8 cellular contexts compared by ENCODE assay signal in the genomic region with DNA sequence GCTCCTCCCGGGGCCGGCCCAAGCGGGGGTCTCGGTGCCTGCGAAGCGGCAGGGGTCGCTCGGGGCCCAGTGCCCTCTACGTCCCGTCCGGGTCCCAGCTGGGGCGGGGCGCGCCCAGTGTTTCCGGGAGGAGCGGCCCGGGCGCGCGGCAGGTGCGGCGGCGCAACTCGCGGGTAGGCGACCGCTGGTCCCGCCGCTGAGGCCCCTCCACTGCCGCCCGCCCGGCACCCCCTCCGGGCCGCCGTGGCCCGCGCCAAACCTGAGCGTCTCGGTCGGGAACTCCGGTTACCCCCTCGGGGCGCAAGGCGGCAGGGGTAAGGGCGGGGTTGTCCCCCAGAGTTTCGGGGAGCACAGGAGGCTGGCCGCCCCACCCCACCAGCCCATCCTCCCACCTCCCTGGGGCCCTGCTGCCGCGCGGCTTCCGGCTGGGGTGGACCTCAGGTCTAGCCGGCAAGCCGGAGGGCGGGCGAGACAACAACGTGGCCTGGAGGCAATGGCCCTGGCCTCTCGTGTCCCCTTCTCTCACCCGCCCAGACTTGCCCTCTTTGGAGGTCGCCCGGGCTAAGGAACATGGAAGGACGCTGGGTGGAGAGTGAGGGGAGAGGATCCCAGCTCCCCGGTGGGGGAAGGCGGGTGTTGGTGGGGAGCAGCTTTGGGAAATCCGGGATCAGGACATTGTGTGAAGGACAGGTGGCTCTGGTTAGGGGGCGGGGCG. TPM values are rescaled to one million over a fixed set of nuclear protein-coding genes. Genes with fewer than 3 reads are reported as not detected.
DNase-seq lines count a peak whose midpoint lies in the region; ATAC-seq and TF ChIP-seq lines count a peak whose summit lies in the region.

No MANE protein-coding gene starts in this region.

- no peaks in the 10 kb centered on the region for H3K9me3 ChIP-seq in SK-N-SH

- no peaks in the 10 kb centered on the region for H3K27me3 ChIP-seq in SK-N-SH (ENCODE audit: insufficient read depth)

- H3K27ac Mint-ChIP-seq in central memory CD8-positive, alpha-beta T cell (ENCODE audit: low read depth): no peak overlapping the region
- peak overlapping the region in 1 of 2 donors; percentile 62 for H3K27ac Mint-ChIP-seq in natural killer cell treated with Interleukin-12 subunit alpha and Interleukin-12 subunit beta and Interleukin-15 and Interleukin-18, amount 100 ng/mL, for 72 hours

- H3K4me3 ChIP-seq in SK-N-SH (ENCODE audit: low read depth in 2 of 2, low read length in 1 of 2): peak overlapping the region in 1 of 2 experiments; percentile 25; a peak in 1 of 4 replicates

- POLR2A ChIA-PET in SK-N-SH (lab: Yijun Ruan, JAX): interaction anchor here (2.4 kb wide), 1 partner anchor 8 kb away, joined by 16 read pairs; the partner anchor contains the start of gene PNPLA2

- no peak overlapping the region for H3K27ac ChIP-seq in SK-N-SH (ENCODE audit: low read depth in 2 of 2, low read length in 1 of 2)

- peaks cover 0 to 20% of the 10 kb centered on the region in 2 experiments for H3K36me3 ChIP-seq in SK-N-SH (replicated peaks in 1 of 2; ENCODE audit: control insufficient read depth in 1 of 2, insufficient read depth in 2 of 2, low read length in 1 of 2)

- H3K4me2 ChIP-seq in SK-N-SH: 0 out of 2 replicates have a peak overlapping the region, but pooled peaks have one; percentile 37

- 66% methylated on average over 16 of the region's 66 CpGs for WGBS in SK-N-SH (ENCODE audit: low lambda C conversion rate)

- peaks cover 18% of the 10 kb centered on the region for H3K4me1 Mint-ChIP-seq in central memory CD8-positive, alpha-beta T cell
- peaks cover 10 to 17% of the 10 kb centered on the region in 2 donors for H3K4me1 Mint-ChIP-seq in natural killer cell treated with Interleukin-12 subunit alpha and Interleukin-12 subunit beta and Interleukin-15 and Interleukin-18, amount 100 ng/mL, for 72 hours (ENCODE audit: low read depth in 2 of 2)

- no peaks in the 10 kb centered on the region for H3K9me2 ChIP-seq in SK-N-SH

- peak overlapping the region; percentile 73 for H3K4me3 Mint-ChIP-seq in central memory CD8-positive, alpha-beta T cell
- peak overlapping the region; percentile 67 for H3K4me3 Mint-ChIP-seq in natural killer cell treated with Interleukin-12 subunit alpha and Interleukin-12 subunit beta and Interleukin-15 and Interleukin-18, amount 100 ng/mL, for 72 hours

- CTCF ChIA-PET in SK-N-SH (lab: Yijun Ruan, JAX): interaction anchor here (0.6 to 1.9 kb wide), 4 partner anchors 8 to 185 kb away, joined by 3 to 6 read pairs (median 3); partner anchors contain the start of gene PNPLA2

- TF ChIP-seq EP300 in SK-N-SH (IDR thresholded peaks at IDR 0.05; ENCODE audit: borderline replicate concordance in 1 of 2, low read depth in 1 of 2, low read length in 1 of 2) (no peak), Ishikawa (IDR thresholded peaks at IDR 0.05; ENCODE audit: borderline replicate concordance) (no peak)

- DNase-seq in SK-N-SH (peak; percentile 56), A172 (ENCODE audit: low spot score) (no peak), left lobe of liver (ENCODE audit: low spot score) (no peak)
- DNase-seq in central memory CD8-positive, alpha-beta T cell (ENCODE audit: low spot score in 2 of 2): no peak
- DNase-seq in natural killer cell treated with Interleukin-12 subunit alpha and Interleukin-12 subunit beta and Interleukin-15 and Interleukin-18, amount 100 ng/mL, for 72 hours (ENCODE audit: low spot score): no peak

- H3K4me1 ChIP-seq in SK-N-SH (ENCODE audit: control insufficient read depth in 1 of 2, insufficient read depth in 2 of 2, low read depth in 1 of 2, low read length in 1 of 2): peaks cover 11 to 21% of the 10 kb centered on the region in 2 experiments; a peak in 2 of 4 replicates

- peaks cover 2% of the 10 kb centered on the region for H3F3A ChIP-seq in SK-N-SH (replicated peaks; ENCODE audit: insufficient read depth)

- H3K36me3 Mint-ChIP-seq in central memory CD8-positive, alpha-beta T cell (ENCODE audit: insufficient read depth): peaks cover 16% of the 10 kb centered on the region
- no peaks in the 10 kb centered on the region for H3K36me3 Mint-ChIP-seq in natural killer cell treated with Interleukin-12 subunit alpha and Interleukin-12 subunit beta and Interleukin-15 and Interleukin-18, amount 100 ng/mL, for 72 hours

- peaks cover 12% of the 10 kb centered on the region for H4K20me1 ChIP-seq in SK-N-SH (ENCODE audit: insufficient read depth)

- H3K27me3 Mint-ChIP-seq in central memory CD8-positive, alpha-beta T cell: peaks cover 31% of the 10 kb centered on the region
- H3K27me3 Mint-ChIP-seq in natural killer cell treated with Interleukin-12 subunit alpha and Interleukin-12 subunit beta and Interleukin-15 and Interleukin-18, amount 100 ng/mL, for 72 hours: peaks cover 0 to 17% of the 10 kb centered on the region in 2 donors

- ATAC-seq in SK-N-SH treated with all-trans-retinoic acid at 6 μM for 48 hours: no peak
- ATAC-seq in central memory CD8-positive, alpha-beta T cell (replicated peaks; ENCODE audit: extremely low read depth, poor library complexity, severe bottlenecking): no peak
- peak; percentile 33 to 55 for ATAC-seq in natural killer cell treated with Interleukin-12 subunit alpha and Interleukin-12 subunit beta and Interleukin-15 and Interleukin-18, amount 100 ng/mL, for 72 hours
- ATAC-seq in GM18511 (IDR thresholded peaks at IDR 0.05; ENCODE audit: unreplicated experiment): no peak
- no peak for ATAC-seq in left lobe of liver

- no peak overlapping the region for H3K9ac ChIP-seq in SK-N-SH

- TF ChIP-seq CTCF in SK-N-SH (IDR thresholded peaks at IDR 0.05): no peak

- H3K79me2 ChIP-seq in SK-N-SH (ENCODE audit: insufficient read depth): peaks cover 17% of the 10 kb centered on the region

- TF ChIP-seq RAD21 in SK-N-SH (IDR thresholded peaks at IDR 0.05; ENCODE audit: low read length): no peak
- TF ChIP-seq RAD21 in Ishikawa (IDR thresholded peaks at IDR 0.05; ENCODE audit: low read depth): no peak

- no peak overlapping the region for H2AFZ ChIP-seq in SK-N-SH (ENCODE audit: low read depth)

- no peaks in the 10 kb centered on the region for H3K9me3 Mint-ChIP-seq in central memory CD8-positive, alpha-beta T cell
- no peaks in the 10 kb centered on the region for H3K9me3 Mint-ChIP-seq in natural killer cell treated with Interleukin-12 subunit alpha and Interleukin-12 subunit beta and Interleukin-15 and Interleukin-18, amount 100 ng/mL, for 72 hours

TF ChIP-seq in SK-N-SH, 30 proteins besides CTCF, POLR2A, EP300 and RAD21 (continues in another document):
- TF ChIP-seq FOSL2 (IDR thresholded peaks at IDR 0.05; ENCODE audit: borderline replicate concordance, low read depth) (no peak), ELF1 (IDR thresholded peaks at IDR 0.05) (no peak)

TF ChIP-seq in SK-N-SH treated with all-trans-retinoic acid at 6 μM for 48 hours, 23 proteins besides CTCF, POLR2A, EP300 and RAD21:
- TF ChIP-seq CSDC2 (CRISPR knock-in tag; IDR thresholded peaks at IDR 0.05): no peak

TF ChIP-seq in Ishikawa, 13 proteins besides CTCF, POLR2A, EP300 and RAD21 (continues in another document):
- no peak for TF ChIP-seq CREB1 (IDR thresholded peaks at IDR 0.05; ENCODE audit: low read depth)
- peak; percentile 43; the same call in 1 of the 2 replicates for TF ChIP-seq YY1 (IDR thresholded peaks at IDR 0.05; ENCODE audit: low read depth)
- TF ChIP-seq TAF1 (IDR thresholded peaks at IDR 0.05; ENCODE audit: low read depth): peak; percentile 30; the same call in 1 of the 2 replicates
- no peak for TF ChIP-seq NFIC (IDR thresholded peaks at IDR 0.05)
- TF ChIP-seq MAX (IDR thresholded peaks at IDR 0.05): peak; percentile 77
- TF ChIP-seq FOXM1 (IDR thresholded peaks at IDR 0.05; ENCODE audit: borderline replicate concordance, low read depth): no peak

RNA-seq across cellular contexts. Expression of gene CRACR2B, which starts 0.4 kb away (rescaled TPM):
- polyA plus RNA-seq in SK-N-SH (2012; rRNA removed): 0.94 and 1.1 TPM in 2 replicates
- polyA plus RNA-seq in SK-N-SH (2012; cell fraction: cytosol; rRNA removed): 0.21 and 0.28 TPM in 2 replicates
- polyA plus RNA-seq in SK-N-SH (2012; cell fraction: nucleus; rRNA removed): 3.8 and 5.0 TPM in 2 replicates
- total RNA-seq in natural killer cell treated with Interleukin-12 subunit alpha and Interleukin-12 subunit beta and Interleukin-15 and Interleukin-18, amount 100 ng/mL, for 72 hours: 1 to 10 TPM; 2.6 to 2.9 TPM
- not detected in 2 replicates for total RNA-seq in A172 (2014; rRNA removed; shearing (Covaris generic))
- 3.5 TPM for total RNA-seq in left lobe of liver

RNA-seq across cellular contexts. Expression of gene CD151, which starts 5.4 kb away (rescaled TPM):
- 922 and 1,149 TPM in 2 replicates for polyA plus RNA-seq in SK-N-SH (2012; rRNA removed)
- polyA plus RNA-seq in SK-N-SH (2012; cell fraction: cytosol; rRNA removed): 364 and 668 TPM in 2 replicates
- 1,027 and 1,059 TPM in 2 replicates for polyA plus RNA-seq in SK-N-SH (2012; cell fraction: nucleus; rRNA removed)
- total RNA-seq in natural killer cell treated with Interleukin-12 subunit alpha and Interleukin-12 subunit beta and Interleukin-15 and Interleukin-18, amount 100 ng/mL, for 72 hours: 10 to 100 TPM; 45.0 to 72.0 TPM
- total RNA-seq in A172 (2014; rRNA removed; shearing (Covaris generic)): 892 and 998 TPM in 2 replicates
- total RNA-seq in left lobe of liver: 120 TPM

RNA-seq across cellular contexts. Expression of gene PNPLA2, which starts 8.6 kb away (rescaled TPM):
- 47.7 and 60.3 TPM in 2 replicates for polyA plus RNA-seq in SK-N-SH (2012; rRNA removed)
- 24.0 and 41.7 TPM in 2 replicates for polyA plus RNA-seq in SK-N-SH (2012; cell fraction: cytosol; rRNA removed)
- polyA plus RNA-seq in SK-N-SH (2012; cell fraction: nucleus; rRNA removed): 222 and 344 TPM in 2 replicates
- total RNA-seq in natural killer cell treated with Interleukin-12 subunit alpha and Interleukin-12 subunit beta and Interleukin-15 and Interleukin-18, amount 100 ng/mL, for 72 hours: 10 to 100 TPM; 69.0 to 95.0 TPM
- 17.0 and 33.8 TPM in 2 replicates for total RNA-seq in A172 (2014; rRNA removed; shearing (Covaris generic))
- total RNA-seq in left lobe of liver: 107 TPM

RNA-seq across cellular contexts. Expression of gene POLR2L, which starts 15.0 kb away (rescaled TPM):
- 287 and 540 TPM in 2 replicates for polyA plus RNA-seq in SK-N-SH (2012; rRNA removed)
- polyA plus RNA-seq in SK-N-SH (2012; cell fraction: cytosol; rRNA removed): 228 and 230 TPM in 2 replicates
- 123 and 341 TPM in 2 replicates for polyA plus RNA-seq in SK-N-SH (2012; cell fraction: nucleus; rRNA removed)
- 10 to 100 TPM; 97.4 to 97.8 TPM for total RNA-seq in natural killer cell treated with Interleukin-12 subunit alpha and Interleukin-12 subunit beta and Interleukin-15 and Interleukin-18, amount 100 ng/mL, for 72 hours
- total RNA-seq in A172 (2014; rRNA removed; shearing (Covaris generic)): 132 and 157 TPM in 2 replicates
- 81.5 TPM for total RNA-seq in left lobe of liver

RNA-seq across cellular contexts. Expression of gene TSPAN4, which starts 15.3 kb away (rescaled TPM):
- 201 and 226 TPM in 2 replicates for polyA plus RNA-seq in SK-N-SH (2012; rRNA removed)
- 66.1 and 128 TPM in 2 replicates for polyA plus RNA-seq in SK-N-SH (2012; cell fraction: cytosol; rRNA removed)
- polyA plus RNA-seq in SK-N-SH (2012; cell fraction: nucleus; rRNA removed): 521 and 832 TPM in 2 replicates
- 10 to 100 TPM; 17.4 to 31.4 TPM for total RNA-seq in natural killer cell treated with Interleukin-12 subunit alpha and Interleukin-12 subunit beta and Interleukin-15 and Interleukin-18, amount 100 ng/mL, for 72 hours
- total RNA-seq in A172 (2014; rRNA removed; shearing (Covaris generic)): 195 and 210 TPM in 2 replicates
- total RNA-seq in left lobe of liver: 17.1 TPM

Comparison
In these comparisons a context has a peak if more than half of its experiments do, and no peak if none do; other contexts are left out.
1. ATAC-seq: peak in natural killer cell treated with Interleukin-12 subunit alpha and Interleukin-12 subunit beta and Interleukin-15 and Interleukin-18, amount 100 ng/mL, for 72 hours (2 of 2); none in SK-N-SH treated with all-trans-retinoic acid at 6 μM for 48 hours (single experiment), central memory CD8-positive, alpha-beta T cell (single experiment), GM18511 (single experiment) and left lobe of liver (single experiment).